In genomic region chr19:44759083-44759804, GRCh38 we compare ENCODE assay signal across 17 cellular contexts. TPM values are rescaled to one million over a fixed set of nuclear protein-coding genes. Genes with fewer than 3 reads are reported as not detected.
DNase-seq lines count a peak whose midpoint lies in the region; ATAC-seq and TF ChIP-seq lines count a peak whose summit lies in the region.
"Had no signal": no experiment of that assay in that cellular context is flagged by ENCODE, and none has a peak within 500 bp of the region (broad histone marks: within the 10 kb centered on the region; RNA-seq: fewer than 3 reads in every experiment).

No MANE protein-coding gene starts in this region.

- POLR2A ChIA-PET in activated CD8-positive, alpha-beta T cell treated with anti-CD3 and anti-CD28 coated beads for 36 hours (lab: Charles Lee), result interaction anchor here (0.6 kb wide), 1 partner anchor 133 kb away, joined by 3 read pairs; no protein-coding TSS in a partner anchor

- intact Hi-C loops in activated CD8-positive, alpha-beta T cell treated with anti-CD3 and anti-CD28 coated beads for 36 hours (cut with micrococcal nuclease), result no loop called here

- no peak for DNase-seq in activated T-cell treated with anti-CD3 and anti-CD28 coated beads, Interleukin-2, amount 50 U/mL, for 72 hours
- DNase-seq in activated T-cell treated with anti-CD3 and anti-CD28 coated beads, Interleukin-2, amount 50 U/mL, for 1 hour, result no peak
- DNase-seq in activated CD8-positive, alpha-beta T cell treated with anti-CD3 and anti-CD28 coated beads for 36 hours, result no peak
- DNase-seq in naive B cell (no peak), type B pancreatic cell (ENCODE audit: extremely low spot score, unreplicated experiment) (no peak), islet precursor cell (no peak), H4 (ENCODE audit: low spot score) (no peak), NCI-H1417 treated with DMSO at 0.1 percent for 48 hours (lab: John Stamatoyannopoulos, UW) (no peak)
- DNase-seq: ACHN; activated CD4-positive, CD25-positive, alpha-beta regulatory T cell; activated naive CD8-positive, alpha-beta T cell treated with anti-CD3 and anti-CD28 coated beads, Interleukin-2, amount 50 U/mL, for 24 hours; COR-L47; foreskin melanocyte; lower lobe of right lung; NCI-H1048; RPMI8226 had no signal

- H3K36me3 Mint-ChIP-seq in activated T-cell treated with anti-CD3 and anti-CD28 coated beads, Interleukin-2, amount 50 U/mL, for 72 hours (ENCODE audit: insufficient read depth in 2 of 2), result peaks cover 26% of the 10 kb centered on the region in 2 donors
- peaks cover 32% of the 10 kb centered on the region for H3K36me3 Mint-ChIP-seq in activated CD8-positive, alpha-beta T cell treated with anti-CD3 and anti-CD28 coated beads for 36 hours (ENCODE audit: low read depth)
- H3K36me3 Mint-ChIP-seq in naive B cell (peaks cover 0 to 6% of the 10 kb centered on the region in 2 donors), type B pancreatic cell (peaks cover 5% of the 10 kb centered on the region)

- CTCF ChIA-PET in activated CD8-positive, alpha-beta T cell treated with anti-CD3 and anti-CD28 coated beads for 36 hours (lab: Charles Lee), result no interaction called here

- no peak for TF ChIP-seq CTCF in activated CD8-positive, alpha-beta T cell treated with anti-CD3 and anti-CD28 coated beads for 36 hours (IDR thresholded peaks at IDR 0.05)
- TF ChIP-seq CTCF in type B pancreatic cell (conservative IDR thresholded peaks at IDR 0.05), result no peak

- no peaks in the 10 kb centered on the region for H3K9me3 Mint-ChIP-seq in activated T-cell treated with anti-CD3 and anti-CD28 coated beads, Interleukin-2, amount 50 U/mL, for 72 hours
- no peaks in the 10 kb centered on the region for H3K9me3 Mint-ChIP-seq in activated CD8-positive, alpha-beta T cell treated with anti-CD3 and anti-CD28 coated beads for 36 hours
- H3K9me3 Mint-ChIP-seq in naive B cell (no peaks in the 10 kb centered on the region), type B pancreatic cell (no peaks in the 10 kb centered on the region)
- H3K9me3 Mint-ChIP-seq: activated naive CD8-positive, alpha-beta T cell treated with anti-CD3 and anti-CD28 coated beads, Interleukin-2, amount 50 U/mL, for 24 hours; nephron progenitor cell had no signal

- H3K27me3 Mint-ChIP-seq in activated T-cell treated with anti-CD3 and anti-CD28 coated beads, Interleukin-2, amount 50 U/mL, for 72 hours (ENCODE audit: low read depth), result no peaks in the 10 kb centered on the region
- no peaks in the 10 kb centered on the region for H3K27me3 Mint-ChIP-seq in activated CD8-positive, alpha-beta T cell treated with anti-CD3 and anti-CD28 coated beads for 36 hours
- no peaks in the 10 kb centered on the region for H3K27me3 Mint-ChIP-seq in naive B cell
- peaks cover 19% of the 10 kb centered on the region for H3K27me3 Mint-ChIP-seq in type B pancreatic cell
- H3K27me3 Mint-ChIP-seq: activated naive CD8-positive, alpha-beta T cell treated with anti-CD3 and anti-CD28 coated beads, Interleukin-2, amount 50 U/mL, for 24 hours had no signal

- peaks cover 50% of the 10 kb centered on the region for H3K4me1 Mint-ChIP-seq in activated T-cell treated with anti-CD3 and anti-CD28 coated beads, Interleukin-2, amount 50 U/mL, for 72 hours (ENCODE audit: low read depth)
- peaks cover 37% of the 10 kb centered on the region for H3K4me1 Mint-ChIP-seq in activated CD8-positive, alpha-beta T cell treated with anti-CD3 and anti-CD28 coated beads for 36 hours (ENCODE audit: low read depth)
- H3K4me1 Mint-ChIP-seq in naive B cell (peaks cover 15 to 49% (median 16%) of the 10 kb centered on the region in 3 donors), type B pancreatic cell (ENCODE audit: unreplicated experiment) (peaks cover 20% of the 10 kb centered on the region)

- peak overlapping the region in 1 of 2 donors; percentile 32 for H3K4me3 Mint-ChIP-seq in activated T-cell treated with anti-CD3 and anti-CD28 coated beads, Interleukin-2, amount 50 U/mL, for 72 hours
- H3K4me3 Mint-ChIP-seq in activated CD8-positive, alpha-beta T cell treated with anti-CD3 and anti-CD28 coated beads for 36 hours, result no peak overlapping the region
- H3K4me3 Mint-ChIP-seq in naive B cell, result no peak overlapping the region
- H3K4me3 Mint-ChIP-seq in type B pancreatic cell, result peak overlapping the region; percentile 51
- H3K4me3 Mint-ChIP-seq: activated naive CD8-positive, alpha-beta T cell treated with anti-CD3 and anti-CD28 coated beads, Interleukin-2, amount 50 U/mL, for 24 hours had no signal

- peak overlapping the region; percentile 68 for H3K27ac Mint-ChIP-seq in activated T-cell treated with anti-CD3 and anti-CD28 coated beads, Interleukin-2, amount 50 U/mL, for 72 hours
- peak overlapping the region; percentile 34 for H3K27ac Mint-ChIP-seq in activated CD8-positive, alpha-beta T cell treated with anti-CD3 and anti-CD28 coated beads for 36 hours
- peak overlapping the region in 4 of 6 donors; percentile 38 to 71 (median 50) for H3K27ac Mint-ChIP-seq in naive B cell
- H3K27ac Mint-ChIP-seq in type B pancreatic cell, result no peak overlapping the region
- H3K27ac Mint-ChIP-seq: nephron progenitor cell had no signal

- no peak for ATAC-seq in activated T-cell treated with anti-CD3 and anti-CD28 coated beads, Interleukin-2, amount 50 U/mL, for 72 hours (replicated peaks in 1 of 2)
- ATAC-seq in activated CD8-positive, alpha-beta T cell treated with anti-CD3 and anti-CD28 coated beads for 36 hours, result no peak
- no peak for ATAC-seq in naive B cell (ENCODE audit: low read depth in 2 of 2)
- ATAC-seq: activated naive CD8-positive, alpha-beta T cell treated with anti-CD3 and anti-CD28 coated beads, Interleukin-2, amount 50 U/mL, for 24 hours; lower lobe of right lung had no signal

RNA-seq across cellular contexts. Expression of gene BCL3, which starts 10.7 kb away (rescaled TPM):
- total RNA-seq in activated T-cell treated with anti-CD3 and anti-CD28 coated beads, Interleukin-2, amount 50 U/mL, for 72 hours, result 100 to 1,000 TPM; 192 to 208 TPM
- 10 to 100 TPM; 22.8 to 27.7 TPM for total RNA-seq in activated CD8-positive, alpha-beta T cell treated with anti-CD3 and anti-CD28 coated beads for 36 hours
- 10 to 100 TPM in 5 of 6 donors, 1 to 10 TPM in 1; 8.2 to 17.4 (median 14.1) TPM for polyA plus RNA-seq in naive B cell (ENCODE audit: low read depth in 6 of 6)
- total RNA-seq in type B pancreatic cell (ENCODE audit: low replicate concordance), result 18.9 and 41.2 TPM in 2 replicates
- 7.8 and 11.6 TPM in 2 replicates for total RNA-seq in H4 (2014; rRNA removed; shearing (Covaris generic))

RNA-seq across cellular contexts. Expression of gene CBLC, which starts 18.4 kb away (rescaled TPM):
- not detected for total RNA-seq in activated T-cell treated with anti-CD3 and anti-CD28 coated beads, Interleukin-2, amount 50 U/mL, for 72 hours
- total RNA-seq in activated CD8-positive, alpha-beta T cell treated with anti-CD3 and anti-CD28 coated beads for 36 hours, result not detected
- polyA plus RNA-seq in naive B cell (ENCODE audit: low read depth in 6 of 6), result not detected
- total RNA-seq in type B pancreatic cell (ENCODE audit: low replicate concordance), result 13.9 and 37.7 TPM in 2 replicates
- not detected in 2 replicates for total RNA-seq in H4 (2014; rRNA removed; shearing (Covaris generic))

RNA-seq across cellular contexts. Expression of gene BCAM, which starts 49.7 kb away (rescaled TPM):
- total RNA-seq in activated T-cell treated with anti-CD3 and anti-CD28 coated beads, Interleukin-2, amount 50 U/mL, for 72 hours, result under 1 TPM in 1 of 2 donors, not detected in 1; 0.21 TPM
- not detected for total RNA-seq in activated CD8-positive, alpha-beta T cell treated with anti-CD3 and anti-CD28 coated beads for 36 hours
- not detected for polyA plus RNA-seq in naive B cell (ENCODE audit: low read depth in 6 of 6)
- 105 and 124 TPM in 2 replicates for total RNA-seq in type B pancreatic cell (ENCODE audit: low replicate concordance)
- total RNA-seq in H4 (2014; rRNA removed; shearing (Covaris generic)), result 5.8 and 6.2 TPM in 2 replicates

Comparison
In these comparisons a context has a peak if more than half of its experiments do, and no peak if none do; other contexts are left out.
1. RNA of gene CBLC, which starts 18.4 kb away (total RNA-seq): 13.9 to 37.7 TPM in type B pancreatic cell; not detected in activated T-cell treated with anti-CD3 and anti-CD28 coated beads, Interleukin-2, amount 50 U/mL, for 72 hours, not detected in activated CD8-positive, alpha-beta T cell treated with anti-CD3 and anti-CD28 coated beads for 36 hours and not detected in H4; every median in the first group is over 10 times any median in the second.
2. RNA of gene BCAM, which starts 49.7 kb away (total RNA-seq): 105 to 124 TPM in type B pancreatic cell; 5.8 to 6.2 TPM in H4, 0.21 TPM in activated T-cell treated with anti-CD3 and anti-CD28 coated beads, Interleukin-2, amount 50 U/mL, for 72 hours and not detected in activated CD8-positive, alpha-beta T cell treated with anti-CD3 and anti-CD28 coated beads for 36 hours; every median in the first group is over 10 times any median in the second.